22 cellular contexts compared by ENCODE assay signal in genomic region chr21:14890141-14890540, GRCh38.
"Had no signal": no experiment of that assay in that cellular context is flagged by ENCODE, and none has a peak within 500 bp of the region (broad histone marks: within the 10 kb centered on the region; RNA-seq: fewer than 3 reads in every experiment).

No MANE protein-coding gene starts in this region.

- H3K4me3 Mint-ChIP-seq: natural killer cell; neural crest cell; stimulated activated naive CD8-positive, alpha-beta T cell treated with anti-CD3 and anti-CD28 coated beads, Interleukin-15, amount 100 ng/mL, for 72 hours had no signal

- H3K36me3 ChIP-seq: esophagus squamous epithelium, lower lobe of right lung, neutrophil, pancreas, suprapubic skin, transverse colon, vagina had no signal

- H3K9me3 Mint-ChIP-seq: natural killer cell; stimulated activated naive CD8-positive, alpha-beta T cell treated with anti-CD3 and anti-CD28 coated beads, Interleukin-15, amount 100 ng/mL, for 72 hours had no signal

- DNase-seq: dermis blood vessel endothelial cell; effector memory CD4-positive, alpha-beta T cell; erythroblast; esophagus squamous epithelium; left ventricle myocardium superior; lower lobe of right lung; natural killer cell; pancreas; stimulated activated CD4-positive, alpha-beta T cell treated with anti-CD3 and anti-CD28 coated beads, Interleukin-12 subunit alpha, Interleukin-12 subunit beta, amount 100 ng/mL, for 4 hours; stimulated activated CD4-positive, alpha-beta T cell treated with anti-CD3 and anti-CD28 coated beads, Interleukin-1b, Interleukin-23, amount 100 ng/mL, for 48 hours; stimulated activated CD4-positive, alpha-beta T cell treated with anti-CD3 and anti-CD28 coated beads, Interleukin-4, amount 100 ng/mL, for 1 hour; stimulated activated CD8-positive, alpha-beta memory T cell treated with anti-CD3 and anti-CD28 coated beads, Interleukin-4, amount 100 ng/mL, for 48 hours; stimulated activated naive CD4-positive, alpha-beta T cell; stimulated activated naive CD8-positive, alpha-beta T cell treated with anti-CD3 and anti-CD28 coated beads, Interleukin-15, amount 100 ng/mL, for 72 hours; transverse colon had no signal

- ATAC-seq: left ventricle myocardium superior; lower lobe of right lung; natural killer cell; sciatic nerve; stimulated activated naive CD8-positive, alpha-beta T cell treated with anti-CD3 and anti-CD28 coated beads, Interleukin-15, amount 100 ng/mL, for 72 hours had no signal

- H3K27ac Mint-ChIP-seq: natural killer cell; stimulated activated naive CD8-positive, alpha-beta T cell treated with anti-CD3 and anti-CD28 coated beads, Interleukin-15, amount 100 ng/mL, for 72 hours had no signal

- H3K36me3 Mint-ChIP-seq: natural killer cell had no signal

- H3K27ac ChIP-seq: coronary artery, esophagus squamous epithelium, lower lobe of right lung, neutrophil, pancreas, suprapubic skin, vagina had no signal

- H3K9me3 ChIP-seq: esophagus squamous epithelium, lower lobe of right lung, neutrophil, pancreas, suprapubic skin, transverse colon, vagina had no signal

- H3K4me1 ChIP-seq: esophagus squamous epithelium, lower lobe of right lung, pancreas, suprapubic skin had no signal

- H3K4me3 ChIP-seq: coronary artery, esophagus squamous epithelium, lower lobe of right lung, pancreas, smooth muscle cell, suprapubic skin, transverse colon, vagina had no signal

- H3K27me3 ChIP-seq: esophagus squamous epithelium, neutrophil, pancreas, suprapubic skin, transverse colon, vagina had no signal

- H3K4me2 ChIP-seq: smooth muscle cell had no signal

- H3K27me3 Mint-ChIP-seq: stimulated activated naive CD8-positive, alpha-beta T cell treated with anti-CD3 and anti-CD28 coated beads, Interleukin-15, amount 100 ng/mL, for 72 hours had no signal
